In genomic region chr19:18541992-18542935, GRCh38 we compare ENCODE assay signal across 8 cellular contexts. TPM values are rescaled to one million over a fixed set of nuclear protein-coding genes. Genes with fewer than 3 reads are reported as not detected.
A peak's percentile ranks its signal among the peaks of the same experiment; 100 is the strongest.
DNase-seq lines count a peak whose midpoint lies in the region.

No MANE protein-coding gene starts in this region.

- H3K9ac ChIP-seq in stomach smooth muscle (ENCODE audit: low read length in 2 of 2), result peak overlapping the region; percentile 82 to 87

- H3K36me3 Mint-ChIP-seq in activated CD4-positive, alpha-beta T cell treated with anti-CD3 and anti-CD28 coated beads, Interleukin-2, amount 10 ng/mL, durations not matched to agents 24 days and 14 days (ENCODE audit: low read depth), result peaks cover 19% of the 10 kb centered on the region
- H3K36me3 Mint-ChIP-seq in activated T-helper 2 cell treated with anti-CD3 and anti-CD28 coated beads, Interferon-gamma antibody, Interleukin-2, Interleukin-4, amounts not matched to agents 10 μg/mL and 5 μg/mL and 100 μg/mL, durations not matched to agents 14 hours and 24 hours and 36 hours (ENCODE audit: low read depth), result peaks cover 28% of the 10 kb centered on the region

- H3K4me3 ChIP-seq in iPS-18c (ENCODE audit: insufficient read depth, low read depth, low read length), result peak overlapping the region; percentile 55
- H3K4me3 ChIP-seq in stomach smooth muscle (ENCODE audit: low read length in 2 of 2), result peak overlapping the region; percentile 56 to 77

- H3K36me3 ChIP-seq in stomach smooth muscle (ENCODE audit: control insufficient read depth in 2 of 2, insufficient read depth in 2 of 2, low read length in 2 of 2), result peaks cover 19 to 22% of the 10 kb centered on the region in 2 donors

- intact Hi-C loops in activated CD4-positive, alpha-beta T cell treated with anti-CD3 and anti-CD28 coated beads, Interleukin-2, amount 10 ng/mL, durations not matched to agents 24 days and 14 days (cut with micrococcal nuclease), result no loop called here
- intact Hi-C loops in activated T-helper 2 cell treated with anti-CD3 and anti-CD28 coated beads, Interferon-gamma antibody, Interleukin-2, Interleukin-4, amounts not matched to agents 10 μg/mL and 5 μg/mL and 100 μg/mL, durations not matched to agents 14 hours and 24 hours and 36 hours (cut with micrococcal nuclease), result no loop called here

- peak; percentile 72 for DNase-seq in activated CD4-positive, alpha-beta T cell treated with anti-CD3 and anti-CD28 coated beads, Interleukin-2, amount 10 ng/mL, durations not matched to agents 24 days and 14 days
- no peak for DNase-seq in activated CD4-positive, alpha-beta T cell treated with anti-CD3 and anti-CD28 coated beads for 1 hour
- DNase-seq in activated T-helper 2 cell treated with anti-CD3 and anti-CD28 coated beads, Interferon-gamma antibody, Interleukin-2, Interleukin-4, amounts not matched to agents 10 μg/mL and 5 μg/mL and 100 μg/mL, durations not matched to agents 14 hours and 24 hours and 36 hours (ENCODE audit: low spot score), result no peak
- no peak for DNase-seq in NCI-H526 treated with DMSO at 0.1 percent for 48 hours (lab: John Stamatoyannopoulos, UW)
- DNase-seq in NCI-H1417 (lab: John Stamatoyannopoulos, UW), result no peak
- no peak for DNase-seq in NOMO-1 (lab: John Stamatoyannopoulos, UW; ENCODE audit: unreplicated experiment in 2 of 2)

- H3K9me3 ChIP-seq in iPS-18c (ENCODE audit: control insufficient read depth, insufficient read depth, low read length), result no peaks in the 10 kb centered on the region
- no peaks in the 10 kb centered on the region for H3K9me3 ChIP-seq in stomach smooth muscle (ENCODE audit: control insufficient read depth in 2 of 2, low read length in 2 of 2)

- peak overlapping the region; percentile 88 for H3K27ac Mint-ChIP-seq in activated CD4-positive, alpha-beta T cell treated with anti-CD3 and anti-CD28 coated beads, Interleukin-2, amount 10 ng/mL, durations not matched to agents 24 days and 14 days
- H3K27ac Mint-ChIP-seq in activated T-helper 2 cell treated with anti-CD3 and anti-CD28 coated beads, Interferon-gamma antibody, Interleukin-2, Interleukin-4, amounts not matched to agents 10 μg/mL and 5 μg/mL and 100 μg/mL, durations not matched to agents 14 hours and 24 hours and 36 hours, result peak overlapping the region; percentile 93

- no peaks in the 10 kb centered on the region for H3K9me3 Mint-ChIP-seq in activated CD4-positive, alpha-beta T cell treated with anti-CD3 and anti-CD28 coated beads, Interleukin-2, amount 10 ng/mL, durations not matched to agents 24 days and 14 days
- no peaks in the 10 kb centered on the region for H3K9me3 Mint-ChIP-seq in activated T-helper 2 cell treated with anti-CD3 and anti-CD28 coated beads, Interferon-gamma antibody, Interleukin-2, Interleukin-4, amounts not matched to agents 10 μg/mL and 5 μg/mL and 100 μg/mL, durations not matched to agents 14 hours and 24 hours and 36 hours

- peaks cover 22% of the 10 kb centered on the region for H3K4me1 Mint-ChIP-seq in activated CD4-positive, alpha-beta T cell treated with anti-CD3 and anti-CD28 coated beads, Interleukin-2, amount 10 ng/mL, durations not matched to agents 24 days and 14 days
- H3K4me1 Mint-ChIP-seq in activated T-helper 2 cell treated with anti-CD3 and anti-CD28 coated beads, Interferon-gamma antibody, Interleukin-2, Interleukin-4, amounts not matched to agents 10 μg/mL and 5 μg/mL and 100 μg/mL, durations not matched to agents 14 hours and 24 hours and 36 hours (ENCODE audit: low read depth), result peaks cover 14% of the 10 kb centered on the region

- H3K27me3 Mint-ChIP-seq in activated CD4-positive, alpha-beta T cell treated with anti-CD3 and anti-CD28 coated beads, Interleukin-2, amount 10 ng/mL, durations not matched to agents 24 days and 14 days, result no peaks in the 10 kb centered on the region
- no peaks in the 10 kb centered on the region for H3K27me3 Mint-ChIP-seq in activated T-helper 2 cell treated with anti-CD3 and anti-CD28 coated beads, Interferon-gamma antibody, Interleukin-2, Interleukin-4, amounts not matched to agents 10 μg/mL and 5 μg/mL and 100 μg/mL, durations not matched to agents 14 hours and 24 hours and 36 hours (ENCODE audit: low read depth)

- H3K4me3 Mint-ChIP-seq in activated CD4-positive, alpha-beta T cell treated with anti-CD3 and anti-CD28 coated beads, Interleukin-2, amount 10 ng/mL, durations not matched to agents 24 days and 14 days, result peak overlapping the region; percentile 96
- H3K4me3 Mint-ChIP-seq in activated T-helper 2 cell treated with anti-CD3 and anti-CD28 coated beads, Interferon-gamma antibody, Interleukin-2, Interleukin-4, amounts not matched to agents 10 μg/mL and 5 μg/mL and 100 μg/mL, durations not matched to agents 14 hours and 24 hours and 36 hours (ENCODE audit: low read depth), result peak overlapping the region; percentile 93

- H3K27ac ChIP-seq in stomach smooth muscle (ENCODE audit: low read length), result peak overlapping the region; percentile 70

- H3K27me3 ChIP-seq in stomach smooth muscle (ENCODE audit: control insufficient read depth in 1 of 2, insufficient read depth in 2 of 2, low read length in 2 of 2), result no peaks in the 10 kb centered on the region

- peaks cover 11% of the 10 kb centered on the region for H3K4me1 ChIP-seq in stomach smooth muscle (ENCODE audit: control insufficient read depth, insufficient read depth, low read length)

RNA-seq across cellular contexts. Expression of gene FKBP8, which starts 1.1 kb away (rescaled TPM):
- 170 and 173 TPM in 2 replicates for total RNA-seq in activated CD4-positive, alpha-beta T cell treated with anti-CD3 and anti-CD28 coated beads, Interleukin-2, amount 10 ng/mL, durations not matched to agents 24 days and 14 days
- total RNA-seq in activated T-helper 2 cell treated with anti-CD3 and anti-CD28 coated beads, Interferon-gamma antibody, Interleukin-2, Interleukin-4, amounts not matched to agents 10 μg/mL and 5 μg/mL and 100 μg/mL, durations not matched to agents 14 hours and 24 hours and 36 hours, result 196 and 201 TPM in 2 replicates

RNA-seq across cellular contexts. Expression of gene KXD1, which starts 15.4 kb away (rescaled TPM):
- 124 and 134 TPM in 2 replicates for total RNA-seq in activated CD4-positive, alpha-beta T cell treated with anti-CD3 and anti-CD28 coated beads, Interleukin-2, amount 10 ng/mL, durations not matched to agents 24 days and 14 days
- total RNA-seq in activated T-helper 2 cell treated with anti-CD3 and anti-CD28 coated beads, Interferon-gamma antibody, Interleukin-2, Interleukin-4, amounts not matched to agents 10 μg/mL and 5 μg/mL and 100 μg/mL, durations not matched to agents 14 hours and 24 hours and 36 hours, result 132 and 141 TPM in 2 replicates

RNA-seq across cellular contexts. Expression of gene ELL, which starts 20.4 kb away (rescaled TPM):
- 25.5 and 27.8 TPM in 2 replicates for total RNA-seq in activated CD4-positive, alpha-beta T cell treated with anti-CD3 and anti-CD28 coated beads, Interleukin-2, amount 10 ng/mL, durations not matched to agents 24 days and 14 days
- 27.0 and 27.5 TPM in 2 replicates for total RNA-seq in activated T-helper 2 cell treated with anti-CD3 and anti-CD28 coated beads, Interferon-gamma antibody, Interleukin-2, Interleukin-4, amounts not matched to agents 10 μg/mL and 5 μg/mL and 100 μg/mL, durations not matched to agents 14 hours and 24 hours and 36 hours

RNA-seq across cellular contexts. Expression of gene UBA52, which starts 29.4 kb away (rescaled TPM):
- 1,581 and 1,604 TPM in 2 replicates for total RNA-seq in activated CD4-positive, alpha-beta T cell treated with anti-CD3 and anti-CD28 coated beads, Interleukin-2, amount 10 ng/mL, durations not matched to agents 24 days and 14 days
- total RNA-seq in activated T-helper 2 cell treated with anti-CD3 and anti-CD28 coated beads, Interferon-gamma antibody, Interleukin-2, Interleukin-4, amounts not matched to agents 10 μg/mL and 5 μg/mL and 100 μg/mL, durations not matched to agents 14 hours and 24 hours and 36 hours, result 1,564 and 1,579 TPM in 2 replicates

RNA-seq across cellular contexts. Expression of gene REX1BD, which starts 46.3 kb away (rescaled TPM):
- total RNA-seq in activated CD4-positive, alpha-beta T cell treated with anti-CD3 and anti-CD28 coated beads, Interleukin-2, amount 10 ng/mL, durations not matched to agents 24 days and 14 days, result 130 and 138 TPM in 2 replicates
- total RNA-seq in activated T-helper 2 cell treated with anti-CD3 and anti-CD28 coated beads, Interferon-gamma antibody, Interleukin-2, Interleukin-4, amounts not matched to agents 10 μg/mL and 5 μg/mL and 100 μg/mL, durations not matched to agents 14 hours and 24 hours and 36 hours, result 122 and 132 TPM in 2 replicates
